Comparison of ENCODE assay signal across 9 cellular contexts in genomic region chr7:83648464-83649241, GRCh38. TPM values are rescaled to one million over a fixed set of nuclear protein-coding genes. Genes with fewer than 3 reads are reported as not detected.
DNase-seq lines count a peak whose midpoint lies in the region; ATAC-seq and TF ChIP-seq lines count a peak whose summit lies in the region.
"Had no signal": no experiment of that assay in that cellular context is flagged by ENCODE, and none has a peak within 500 bp of the region (broad histone marks: within the 10 kb centered on the region; RNA-seq: fewer than 3 reads in every experiment).

SEMA3E (minus strand) TSS chr7:83649139.

- H3K4me1 ChIP-seq in foreskin keratinocyte, result no peaks in the 10 kb centered on the region

- intact Hi-C loops in posterior vena cava (cut with DNase I), result no loop called here

- no peak within 1 kb of the TSS for H3K27ac ChIP-seq in foreskin keratinocyte
- H3K27ac ChIP-seq: epithelial cell of prostate had no signal

- DNase-seq in DMS79 (lab: John Stamatoyannopoulos, UW) (peak; percentile 4), OCI-M1 (lab: John Stamatoyannopoulos, UW) (peak; percentile 68), foreskin keratinocyte (peak; percentile 32 to 69), posterior vena cava (ENCODE audit: low spot score) (peak; percentile 41), superior temporal gyrus (ENCODE audit: extremely low spot score) (no peak), T-helper 9 cell (no peak)
- no peak for DNase-seq in activated CD8-positive, alpha-beta memory T cell treated with anti-CD3 and anti-CD28 coated beads, Interleukin-2, amount 50 U/mL, for 48 hours

- peak; percentile 78 for ATAC-seq in foreskin keratinocyte
- ATAC-seq in GM21360 (IDR thresholded peaks at IDR 0.05; ENCODE audit: unreplicated experiment), result no peak

- no peaks in the 10 kb centered on the region for H3K27me3 ChIP-seq in foreskin keratinocyte

- no peak for TF ChIP-seq CTCF in foreskin keratinocyte (conservative IDR thresholded peaks at IDR 0.05)

RNA-seq across cellular contexts. Expression of gene SEMA3E, which starts in this region (rescaled TPM):
- total RNA-seq in foreskin keratinocyte, result 0.42 and 0.44 TPM in 2 replicates
- 0.03 and 0.20 TPM in 2 replicates for polyA plus RNA-seq in foreskin keratinocyte
- total RNA-seq in posterior vena cava, result 1 to 10 TPM; 1.9 to 2.2 TPM

Comparison
In these comparisons a context has a peak if more than half of its experiments do, and no peak if none do; other contexts are left out.
1. Peak in DNase-seq and ATAC-seq in foreskin keratinocyte; RNA of the gene not detected or under 1 TPM.
2. DNase-seq: peak in DMS79 (single experiment), OCI-M1 (single experiment) and posterior vena cava (single experiment); none in superior temporal gyrus (single experiment), activated CD8-positive, alpha-beta memory T cell treated with anti-CD3 and anti-CD28 coated beads, Interleukin-2, amount 50 U/mL, for 48 hours (single experiment) and T-helper 9 cell (single experiment).